ENCODE assay signal across 8 cellular contexts in the genomic region with DNA sequence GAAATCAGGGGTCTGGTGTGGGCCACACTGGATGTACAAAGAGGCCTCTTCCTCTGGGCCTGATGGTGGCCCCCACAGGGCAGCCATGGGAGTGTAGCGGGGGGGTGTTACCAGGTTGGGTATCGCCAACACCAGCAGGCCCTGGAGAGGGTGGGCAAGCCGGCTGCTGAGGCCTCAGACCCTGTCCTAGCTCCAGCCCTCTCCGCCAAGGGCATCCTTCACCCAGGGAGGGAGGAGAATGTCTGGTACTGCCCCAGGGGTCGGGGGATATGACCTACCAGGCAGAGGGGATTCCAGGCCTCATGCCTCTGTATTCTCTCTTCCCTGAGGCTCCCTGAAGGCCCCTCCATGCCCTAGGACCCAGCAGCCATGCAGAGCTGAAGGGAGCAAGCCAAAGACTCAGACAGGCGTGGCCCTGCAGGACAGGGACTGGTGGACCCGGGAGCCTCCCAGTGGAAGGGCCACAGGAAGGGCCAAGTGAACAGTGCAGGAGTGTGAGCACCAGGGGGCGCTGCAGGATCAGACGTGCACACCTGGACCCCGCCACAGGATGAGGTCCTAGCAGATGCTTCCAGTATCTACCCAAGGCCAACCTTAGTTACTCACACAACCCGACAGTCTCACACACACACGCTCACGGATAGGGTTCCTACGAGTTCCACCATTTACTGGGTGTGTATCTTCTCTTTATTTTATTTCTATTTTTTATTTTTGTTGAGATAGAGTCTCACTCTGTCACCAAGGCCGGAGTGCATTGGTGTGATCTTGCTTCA. TPM values are rescaled to one million over a fixed set of nuclear protein-coding genes. Genes with fewer than 3 reads are reported as not detected.
DNase-seq lines count a peak whose midpoint lies in the region; ATAC-seq and TF ChIP-seq lines count a peak whose summit lies in the region.

No MANE protein-coding gene starts in this region.

- no peaks in the 10 kb centered on the region for H4K20me1 ChIP-seq in Loucy (ENCODE audit: insufficient read depth, low read length, poor library complexity, severe bottlenecking)

- H3K9ac ChIP-seq in Loucy (ENCODE audit: low read depth, low read length, poor library complexity, severe bottlenecking) = no peak overlapping the region

- intact Hi-C loops in testis (cut with DNase I; ENCODE audit: low total_unique reads) = loop anchor here (5.0 kb wide), 1 partner anchor 180 kb away; a partner anchor contains a TSS

- DNase-seq in CD1c-positive myeloid dendritic cell (ENCODE audit: extremely low spot score) = peak; percentile 89
- DNase-seq in SJCRH30 = peak; percentile 89 to 95
- DNase-seq in activated T-helper 9 cell treated with anti-CD3 and anti-CD28 coated beads, Interleukin-2, amount 50 U/mL, for 16 hours (ENCODE audit: low read depth) = peak; percentile 88
- peak in 1 of 2 donors; percentile 54 for DNase-seq in foreskin keratinocyte
- DNase-seq in omental fat pad (ENCODE audit: low spot score) = peak; percentile 95
- peak; percentile 94 for DNase-seq in testis

- no peaks in the 10 kb centered on the region for H3F3A ChIP-seq in Loucy (ENCODE audit: low read depth)

- no peaks in the 10 kb centered on the region for H3K9me2 ChIP-seq in Loucy (replicated peaks; ENCODE audit: low read depth, low read length)

- H3K9me3 ChIP-seq in Loucy (ENCODE audit: insufficient read depth, low read depth, low read length) (no peaks in the 10 kb centered on the region), SJCRH30 (replicated peaks) (no peaks in the 10 kb centered on the region), testis (no peaks in the 10 kb centered on the region)

- 20 to 40% methylated on average over 8 to 15 of the region's 15 CpGs for WGBS in testis, 2 donors

- TF ChIP-seq CTCF in Loucy (conservative IDR thresholded peaks at IDR 0.05; ENCODE audit: low read length) (peak; percentile 91), foreskin keratinocyte (conservative IDR thresholded peaks at IDR 0.05) (peak; percentile 98), omental fat pad (IDR thresholded peaks at IDR 0.05) (peak in 2 of 3 donors; percentile 86 to 88), testis (IDR thresholded peaks at IDR 0.05) (peak; percentile 95 to 99 (median 98))

- no peak overlapping the region for H2AFZ ChIP-seq in Loucy (ENCODE audit: low read length)

- H3K4me2 ChIP-seq in Loucy (ENCODE audit: low read depth, low read length, poor library complexity, severe bottlenecking) = no peak overlapping the region

- H3K4me3 ChIP-seq in Loucy (ENCODE audit: low read length, poor library complexity, severe bottlenecking) (no peak overlapping the region), SJCRH30 (no peak overlapping the region), testis (no peak overlapping the region)

- peaks cover 5% of the 10 kb centered on the region for H3K4me1 ChIP-seq in Loucy (ENCODE audit: insufficient read depth, low read length, poor library complexity, severe bottlenecking)
- peaks cover 8% of the 10 kb centered on the region for H3K4me1 ChIP-seq in SJCRH30
- H3K4me1 ChIP-seq in foreskin keratinocyte = no peaks in the 10 kb centered on the region
- peaks cover 6% of the 10 kb centered on the region for H3K4me1 ChIP-seq in testis

- H3K27me3 ChIP-seq in Loucy (ENCODE audit: insufficient read depth, low read length, poor library complexity, severe bottlenecking) (no peaks in the 10 kb centered on the region), SJCRH30 (no peaks in the 10 kb centered on the region), foreskin keratinocyte (peaks cover 3% of the 10 kb centered on the region), testis (no peaks in the 10 kb centered on the region)

- H3K36me3 ChIP-seq in Loucy (ENCODE audit: insufficient read depth, low read length) (no peaks in the 10 kb centered on the region), SJCRH30 (no peaks in the 10 kb centered on the region), testis (ENCODE audit: low read depth, missing control alignments) (no peaks in the 10 kb centered on the region)

- H3K27ac ChIP-seq in SJCRH30 = no peak overlapping the region
- H3K27ac ChIP-seq in foreskin keratinocyte = no peak overlapping the region
- no peak overlapping the region for H3K27ac ChIP-seq in testis

- no peaks in the 10 kb centered on the region for H3K79me2 ChIP-seq in Loucy (ENCODE audit: insufficient read depth, low read length)

- ATAC-seq in GM21447 (IDR thresholded peaks at IDR 0.05; ENCODE audit: unreplicated experiment) = peak; percentile 74
- ATAC-seq in foreskin keratinocyte = peak; percentile 93
- peak; percentile 91 for ATAC-seq in omental fat pad (ENCODE audit: low FRiP score)

- TF ChIP-seq POLR2A in testis (IDR thresholded peaks at IDR 0.05) = no peak

RNA-seq across cellular contexts. Expression of a gene that starts 10.9 kb away (rescaled TPM):
- not detected in 2 replicates for total RNA-seq in SJCRH30 (2014; rRNA removed; shearing (Covaris generic))
- total RNA-seq in foreskin keratinocyte (2.8 and 3.4 TPM in 2 replicates), omental fat pad (10 to 100 TPM in 3 of 4 donors, 1 to 10 TPM in 1; 4.4 to 48.1 (median 14.3) TPM), testis (10 to 100 TPM; 17.0 to 25.0 TPM)
- polyA plus RNA-seq in foreskin keratinocyte (2.9 and 4.2 TPM in 2 replicates), testis (ENCODE audit: insufficient read depth, low read depth, low replicate concordance) (12.2 TPM)

RNA-seq across cellular contexts. Expression of a gene that starts 16.5 kb away (rescaled TPM):
- total RNA-seq in SJCRH30 (2014; rRNA removed; shearing (Covaris generic)) = 0.08 TPM in 2 replicates
- total RNA-seq in foreskin keratinocyte = 0.88 and 1.1 TPM in 2 replicates
- polyA plus RNA-seq in foreskin keratinocyte = 0.43 and 0.55 TPM in 2 replicates
- 1 to 10 TPM in 1 of 4 donors, under 1 TPM in 3; 0.31 to 1.6 (median 0.84) TPM for total RNA-seq in omental fat pad
- 1 to 10 TPM; 4.1 to 4.5 TPM for total RNA-seq in testis
- 1.5 TPM for polyA plus RNA-seq in testis (ENCODE audit: insufficient read depth, low read depth, low replicate concordance)

RNA-seq across cellular contexts. Expression of a gene that starts 42.2 kb away (rescaled TPM):
- total RNA-seq in SJCRH30 (2014; rRNA removed; shearing (Covaris generic)) = 25.2 and 25.7 TPM in 2 replicates
- total RNA-seq in foreskin keratinocyte (33.5 and 34.0 TPM in 2 replicates), omental fat pad (10 to 100 TPM; 25.1 to 34.3 (median 28.1) TPM), testis (10 to 100 TPM; 49.1 to 51.9 TPM)
- polyA plus RNA-seq in foreskin keratinocyte (16.9 and 19.0 TPM in 2 replicates), testis (ENCODE audit: insufficient read depth, low read depth, low replicate concordance) (34.4 TPM)

RNA-seq across cellular contexts. Expression of a gene that starts 43.3 kb away (rescaled TPM):
- total RNA-seq in SJCRH30 (2014; rRNA removed; shearing (Covaris generic)) = 135 and 146 TPM in 2 replicates
- total RNA-seq in foreskin keratinocyte (118 and 134 TPM in 2 replicates), omental fat pad (10 to 100 TPM; 50.4 to 86.8 (median 70.4) TPM), testis (100 to 1,000 TPM; 113 to 179 TPM)
- polyA plus RNA-seq in foreskin keratinocyte (176 and 179 TPM in 2 replicates), testis (ENCODE audit: insufficient read depth, low read depth, low replicate concordance) (145 TPM)

RNA-seq across cellular contexts. Expression of a gene that starts 51.4 kb away (rescaled TPM):
- total RNA-seq in SJCRH30 (2014; rRNA removed; shearing (Covaris generic)) = 136 and 151 TPM in 2 replicates
- 55.2 and 56.4 TPM in 2 replicates for total RNA-seq in foreskin keratinocyte
- 20.1 and 23.1 TPM in 2 replicates for polyA plus RNA-seq in foreskin keratinocyte
- 10 to 100 TPM; 30.3 to 77.6 (median 35.4) TPM for total RNA-seq in omental fat pad
- total RNA-seq in testis = 10 to 100 TPM; 23.3 to 34.9 TPM
- 15.3 TPM for polyA plus RNA-seq in testis (ENCODE audit: insufficient read depth, low read depth, low replicate concordance)
